In genomic region chr6:16285467-16286150, GRCh38 we compare ENCODE assay signal across 1 cellular context.
TF ChIP-seq lines count a peak whose summit lies in the region.

No MANE protein-coding gene starts in this region.

TF ChIP-seq in SK-N-SH treated with all-trans-retinoic acid at 6 μM for 48 hours, 23 proteins besides CTCF, POLR2A, EP300 and RAD21 (continued from another document):
- TF ChIP-seq TSHZ2 (CRISPR knock-in tag; IDR thresholded peaks at IDR 0.05) (no peak), ZNF565 (CRISPR knock-in tag; conservative IDR thresholded peaks at IDR 0.05; ENCODE audit: low read depth) (no peak), ZFP3 (CRISPR knock-in tag; IDR thresholded peaks at IDR 0.05) (no peak), CSRNP3 (CRISPR knock-in tag; IDR thresholded peaks at IDR 0.05) (no peak), OSR1 (CRISPR knock-in tag; IDR thresholded peaks at IDR 0.05) (no peak)
